In the genomic region with DNA sequence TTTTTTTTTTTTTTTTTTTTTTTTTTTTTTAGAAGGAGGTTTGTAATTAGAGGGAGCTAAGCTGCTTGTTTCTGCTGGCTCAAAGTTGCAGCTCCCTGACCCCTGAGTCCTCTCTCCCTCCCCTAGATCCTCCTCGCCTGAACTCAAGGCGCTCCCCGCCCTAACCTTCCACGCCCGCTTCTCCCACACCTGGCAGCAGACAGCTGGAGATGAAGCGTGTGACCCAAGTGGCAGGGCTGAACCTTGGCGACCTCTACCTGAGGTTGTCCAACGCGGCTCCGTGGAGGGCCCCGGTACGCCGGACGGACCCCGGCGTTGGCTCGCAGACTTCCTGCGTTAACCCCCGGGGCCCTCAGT, we compare ENCODE assay signal across 12 cellular contexts. TPM values are rescaled to one million over a fixed set of nuclear protein-coding genes. Genes with fewer than 3 reads are reported as not detected.
DNase-seq lines count a peak whose midpoint lies in the region; ATAC-seq and TF ChIP-seq lines count a peak whose summit lies in the region.
"Had no signal": no experiment of that assay in that cellular context is flagged by ENCODE, and none has a peak within 500 bp of the region (broad histone marks: within the 10 kb centered on the region; RNA-seq: fewer than 3 reads in every experiment).

No MANE protein-coding gene starts in this region.

- in situ Hi-C loops in KBM-7 (cut with MboI; ENCODE audit: low pct_unique_long_range_greater_than_20kb, low sequenced_read_pairs), result no loop called here

- H3K79me2 ChIP-seq in ACC112 (ENCODE audit: control insufficient read depth, insufficient read depth, low read length, unreplicated experiment), result peaks cover 8% of the 10 kb centered on the region

- no peaks in the 10 kb centered on the region; the same call in 1 of the 2 replicates for H3K27me3 ChIP-seq in ACC112 (ENCODE audit: insufficient read depth, low read length)
- H3K27me3 ChIP-seq in gastroesophageal sphincter, result peaks cover 31% of the 10 kb centered on the region

- no peak for TF ChIP-seq POLR2A in gastroesophageal sphincter (IDR thresholded peaks at IDR 0.05)

- no peaks in the 10 kb centered on the region for H3K9me3 ChIP-seq in gastroesophageal sphincter

- POLR2A ChIA-PET in RWPE1 (lab: Yijun Ruan, JAX; ENCODE audit: low non-redundant PET), result no interaction called here

- TF ChIP-seq CTCF in RWPE1 (conservative IDR thresholded peaks at IDR 0.05; ENCODE audit: low read depth) (no peak), gastroesophageal sphincter (IDR thresholded peaks at IDR 0.05) (no peak), omental fat pad (IDR thresholded peaks at IDR 0.05) (no peak)

- ATAC-seq in gastroesophageal sphincter, result no peak
- ATAC-seq in omental fat pad (ENCODE audit: low FRiP score), result peak; percentile 6

- no peak for TF ChIP-seq EP300 in gastroesophageal sphincter (IDR thresholded peaks at IDR 0.05)

- no peaks in the 10 kb centered on the region for H3K36me3 ChIP-seq in ACC112 (ENCODE audit: insufficient read depth, low read length)
- H3K36me3 ChIP-seq in gastroesophageal sphincter, result no peaks in the 10 kb centered on the region

- H3K4me1 ChIP-seq in ACC112 (ENCODE audit: control insufficient read depth, insufficient read depth, low read length, unreplicated experiment) (peaks cover 25% of the 10 kb centered on the region), gastroesophageal sphincter (peaks cover 0 to 25% (median 11%) of the 10 kb centered on the region in 3 donors)

- H3K4me3 ChIP-seq in ACC112 (ENCODE audit: low read depth, low read length) (peak overlapping the region; percentile 85), gastroesophageal sphincter (peak overlapping the region; percentile 31 to 58)

- DNase-seq in RWPE1 (ENCODE audit: low spot score), result no peak
- no peak for DNase-seq in omental fat pad (ENCODE audit: low spot score)
- DNase-seq in NCI-H345 (lab: John Stamatoyannopoulos, UW), result no peak
- no peak for DNase-seq in islet precursor cell
- DNase-seq in HCEC 1CT, result no peak
- no peak for DNase-seq in KBM-7
- DNase-seq: activated gamma-delta T cell, NCI-H1694, T-helper 2 cell had no signal

- no peak overlapping the region for H3K27ac ChIP-seq in ACC112 (ENCODE audit: low read depth, low read length)
- peak overlapping the region; percentile 55 for H3K27ac ChIP-seq in RWPE1
- H3K27ac ChIP-seq in gastroesophageal sphincter, result peak overlapping the region in 3 of 4 donors; percentile 66 to 80 (median 77)
- H3K27ac ChIP-seq: C4-2B had no signal

- 11% methylated on average over 9 of the region's 19 CpGs; no CpG with 5 or more reads in 1 of the 2 donors for WGBS in gastroesophageal sphincter (ENCODE audit: low coverage in 1 of 2), 2 donors

- H2AFZ ChIP-seq in ACC112 (ENCODE audit: low read length, unreplicated experiment), result no peak overlapping the region

- CTCF ChIA-PET in RWPE1 (lab: Yijun Ruan, JAX), result interaction anchor here (0.6 to 2.2 kb wide), 2 partner anchors 117 to 199 kb away, joined by 4 to 10 read pairs; no protein-coding TSS in a partner anchor

RNA-seq across cellular contexts. Expression of gene NGF, which starts 0.8 kb away (rescaled TPM):
- total RNA-seq in gastroesophageal sphincter (1 to 10 TPM in 2 of 4 donors, under 1 TPM in 2; 0.74 to 3.4 (median 2.1) TPM), omental fat pad (10 to 100 TPM in 2 of 4 donors, 1 to 10 TPM in 2; 2.3 to 19.2 (median 10.2) TPM)
